ENCODE assay signal across 32 cellular contexts in the genomic region with DNA sequence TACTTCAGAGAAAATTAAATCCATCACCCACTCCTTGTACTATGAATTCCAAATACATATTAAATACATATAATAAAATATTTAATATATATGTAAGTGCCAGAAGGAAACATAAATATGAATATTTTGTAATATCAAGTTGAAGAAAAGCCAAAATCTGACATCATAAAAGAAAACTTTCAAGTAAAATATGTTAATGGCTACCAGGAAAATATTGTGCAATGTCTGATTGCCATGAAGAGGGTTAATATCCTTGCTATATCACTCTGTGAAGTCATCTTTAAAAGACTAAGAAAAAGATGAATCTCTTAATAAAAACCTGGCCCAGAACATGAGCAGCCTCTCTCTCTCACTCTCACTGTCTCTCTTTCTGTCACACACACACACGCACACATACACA.
"Had no signal": no experiment of that assay in that cellular context is flagged by ENCODE, and none has a peak within 500 bp of the region (broad histone marks: within the 10 kb centered on the region; RNA-seq: fewer than 3 reads in every experiment).

No MANE protein-coding gene starts in this region.

- ATAC-seq: effector memory CD8-positive, alpha-beta T cell; gastrocnemius medialis; left cardiac atrium; left ventricle myocardium superior; sciatic nerve; stimulated activated memory B cell treated with anti-CD40 and anti-IgM and Interleukin-4, amounts not matched to agents 10 μg/mL and 1 μg/mL and 100 μg/mL, for 72 hours; stimulated activated naive CD8-positive, alpha-beta T cell treated with anti-CD3 and anti-CD28 coated beads, Interleukin-15, amount 100 ng/mL, for 72 hours; upper lobe of right lung had no signal

- H3K27me3 ChIP-seq: colonic mucosa, gastrocnemius medialis, neutrophil, ovary, thyroid gland, upper lobe of right lung had no signal

- H3K27ac ChIP-seq: colonic mucosa, neutrophil, ovary, thyroid gland, upper lobe of right lung had no signal

- H3K9me3 ChIP-seq: colonic mucosa, gastrocnemius medialis, neutrophil, ovary, thyroid gland, upper lobe of right lung had no signal

- H3K36me3 ChIP-seq: colonic mucosa, neutrophil, ovary had no signal

- H3K4me1 ChIP-seq: colonic mucosa, upper lobe of right lung had no signal

- H3K4me3 ChIP-seq: colonic mucosa, gastrocnemius medialis, ovary, smooth muscle cell, thyroid gland, upper lobe of right lung had no signal

- H3K4me2 ChIP-seq: smooth muscle cell had no signal

- FAIRE-seq: keratinocyte had no signal

- DNase-seq: activated CD4-positive, alpha-beta memory T cell treated with anti-CD3 and anti-CD28 coated beads, Interleukin-2, amount 10 ng/mL, durations not matched to agents 7 days and 5 days; activated CD4-positive, alpha-beta T cell treated with anti-CD3 and anti-CD28 coated beads, Interleukin-2, amount 10 ng/mL, durations not matched to agents 7 days and 5 days; activated CD4-positive, CD25-positive, alpha-beta regulatory T cell treated with anti-CD3 and anti-CD28 coated beads, Interleukin-2, amount 50 U/mL, for 72 hours; activated CD8-positive, alpha-beta memory T cell treated with anti-CD3 and anti-CD28 coated beads, Interleukin-2, amount 50 U/mL, for 48 hours; activated gamma-delta T cell; activated naive CD4-positive, alpha-beta T cell treated with anti-CD3 and anti-CD28 coated beads, Interleukin-2, amount 10 ng/mL, durations not matched to agents 7 days and 5 days; activated naive CD8-positive, alpha-beta T cell treated with anti-CD3 and anti-CD28 coated beads, Interleukin-2, amount 10 ng/mL, durations not matched to agents 7 days and 5 days; activated T-cell treated with anti-CD3 and anti-CD28 coated beads, Interleukin-2, amount 50 U/mL, for 24 hours; amygdala; effector memory CD8-positive, alpha-beta T cell; erythroblast; gastrocnemius medialis; glutamatergic neuron; left cardiac atrium; left ventricle myocardium superior; naive B cell; nephron progenitor cell; ovary; stimulated activated CD4-positive, alpha-beta T cell treated with anti-CD3 and anti-CD28 coated beads, Interleukin-1b, Interleukin-23, amount 100 ng/mL, for 48 hours; stimulated activated CD4-positive, alpha-beta T cell treated with anti-CD3 and anti-CD28 coated beads, Interleukin-4, amount 100 ng/mL, for 4 hours; stimulated activated CD8-positive, alpha-beta memory T cell treated with anti-CD3 and anti-CD28 coated beads, Interleukin-4, amount 100 ng/mL, for 48 hours; stimulated activated naive CD8-positive, alpha-beta T cell treated with anti-CD3 and anti-CD28 coated beads, Interleukin-15, amount 100 ng/mL, for 72 hours; substantia nigra; T-helper 2 cell; thyroid gland; upper lobe of right lung had no signal
